22 cellular contexts compared by ENCODE assay signal in the genomic region with DNA sequence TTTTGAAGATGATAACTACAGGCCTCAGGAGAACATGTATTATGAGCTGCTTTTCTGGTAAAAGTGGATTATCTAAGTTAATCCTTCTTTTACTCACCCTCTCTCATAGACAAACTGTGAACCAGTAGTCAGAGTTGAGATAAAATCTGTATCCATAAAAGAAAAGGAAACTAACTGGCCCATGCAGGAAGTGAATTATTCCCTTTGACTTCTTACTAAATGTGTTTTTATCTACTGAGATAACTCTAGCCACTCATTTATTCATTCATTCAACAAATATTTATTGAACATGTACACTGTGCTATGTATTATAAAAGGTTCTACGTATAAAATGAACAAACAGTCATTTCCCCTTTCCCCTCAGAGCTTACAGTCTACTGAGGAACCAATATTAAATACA. TPM values are rescaled to one million over a fixed set of nuclear protein-coding genes. Genes with fewer than 3 reads are reported as not detected.
"Had no signal": no experiment of that assay in that cellular context is flagged by ENCODE, and none has a peak within 500 bp of the region (broad histone marks: within the 10 kb centered on the region; RNA-seq: fewer than 3 reads in every experiment).

No MANE protein-coding gene starts in this region.

- H3K27me3 ChIP-seq: esophagus squamous epithelium, foreskin keratinocyte, tibial nerve had no signal

- DNase-seq: activated CD4-positive, alpha-beta T cell treated with anti-CD3 and anti-CD28 coated beads for 1 hour; activated CD4-positive, alpha-beta T cell treated with anti-CD3 and anti-CD28 coated beads, Interleukin-2, amount 50 U/mL, for 48 hours; activated gamma-delta T cell treated with Interleukin-2 at 50 U/mL for 16 hours; activated T-cell treated with anti-CD3 and anti-CD28 coated beads for 4 hours; amniotic stem cell; effector memory CD4-positive, alpha-beta T cell; esophagus squamous epithelium; foreskin keratinocyte; glutamatergic neuron; hypothalamus; kidney; mammary epithelial cell; naive B cell; stimulated activated CD4-positive, alpha-beta T cell treated with anti-CD3 and anti-CD28 coated beads, Interleukin-2, amount 100 ng/mL, for 24 hours; stimulated activated naive CD8-positive, alpha-beta T cell treated with anti-CD3 and anti-CD28 coated beads, Interleukin-15, Interleukin-2, amounts not matched to agents 100 U/mL and 50 U/mL, for 24 hours; substantia nigra; WERI-Rb-1 had no signal

- H3K27ac ChIP-seq: esophagus squamous epithelium, foreskin keratinocyte, tibial nerve, WERI-Rb-1 had no signal

- FAIRE-seq: kidney, urothelium cell line had no signal

- H3K4me3 ChIP-seq: esophagus squamous epithelium, tibial nerve had no signal

- ATAC-seq: foreskin keratinocyte; left lobe of liver; stimulated activated naive CD8-positive, alpha-beta T cell treated with anti-CD3 and anti-CD28 coated beads, Interleukin-15, Interleukin-2, amounts not matched to agents 100 U/mL and 50 U/mL, for 24 hours had no signal

- H3K9me3 ChIP-seq: esophagus squamous epithelium, tibial nerve had no signal

- H3K4me1 ChIP-seq: esophagus squamous epithelium, foreskin keratinocyte, tibial nerve had no signal

RNA-seq across cellular contexts. Expression of gene MATN3, which starts 32.5 kb away (rescaled TPM):
- total RNA-seq: activated T-helper 1 cell treated with anti-CD3 and anti-CD28 coated beads, Interleukin-12 subunit alpha, Interleukin-12 subunit beta, Interleukin-2, Interleukin-4 antibody, amounts not matched to agents 30 ng/mL and 10 ng/mL and 1 ng/mL, durations not matched to agents 14 hours and 24 hours and 36 hours; mononuclear cell had no signal
